ENCODE assay signal across 18 cellular contexts in the genomic region with DNA sequence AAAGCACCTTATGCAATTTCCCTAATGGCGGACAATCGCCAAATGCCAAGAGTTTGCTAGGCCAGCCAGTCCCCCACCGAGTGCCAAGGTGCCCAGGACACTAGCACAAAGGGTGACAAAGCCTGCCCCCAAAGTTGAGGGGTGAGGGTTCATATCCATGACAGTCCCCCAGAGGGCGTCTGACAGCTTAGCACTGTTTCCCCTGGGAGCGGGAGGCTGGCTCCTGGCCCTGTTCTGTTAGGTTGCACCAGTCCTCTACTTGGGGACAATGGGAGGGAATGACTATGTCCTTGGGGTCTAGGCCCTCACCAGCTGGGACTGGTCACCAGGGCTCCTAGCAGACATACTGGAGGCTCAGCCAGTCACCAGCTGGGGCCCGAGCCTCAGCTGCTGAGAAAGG.
DNase-seq lines count a peak whose midpoint lies in the region; ATAC-seq and TF ChIP-seq lines count a peak whose summit lies in the region.
"Had no signal": no experiment of that assay in that cellular context is flagged by ENCODE, and none has a peak within 500 bp of the region (broad histone marks: within the 10 kb centered on the region; RNA-seq: fewer than 3 reads in every experiment).

No MANE protein-coding gene starts in this region.

- peaks cover 4% of the 10 kb centered on the region for H3K4me1 Mint-ChIP-seq in MCF 10A (ENCODE audit: insufficient read depth, unreplicated experiment)

- DNase-seq in breast epithelium (ENCODE audit: low spot score in 2 of 2), result no peak
- no peak for DNase-seq in MCF 10A (ENCODE audit: unreplicated experiment)
- peak; percentile 22 for DNase-seq in NCI-H2171 (lab: John Stamatoyannopoulos, UW)
- DNase-seq in caudate nucleus (lab: John Stamatoyannopoulos, UW), result peak in 2 of 61 donors; percentile 17 to 18
- peak in 2 of 49 donors; percentile 21 for DNase-seq in substantia nigra (lab: John Stamatoyannopoulos, UW)
- DNase-seq in NCI-H748 (lab: John Stamatoyannopoulos, UW; ENCODE audit: unreplicated experiment), result no peak
- DNase-seq in GF-D8 (lab: John Stamatoyannopoulos, UW), result no peak
- DNase-seq: activated CD4-positive, alpha-beta T cell treated with anti-CD3 and anti-CD28 coated beads for 36 hours; activated CD8-positive, alpha-beta memory T cell treated with anti-CD3 and anti-CD28 coated beads, Interleukin-2, amount 50 U/mL, for 4 hours; activated naive CD4-positive, alpha-beta T cell treated with anti-CD3 and anti-CD28 coated beads, Interleukin-2, amount 50 U/mL, for 16 hours; Kasumi-1; naive B cell; NCI-H1930; SIG-M5; stimulated activated CD4-positive, alpha-beta T cell treated with anti-CD3 and anti-CD28 coated beads, Interleukin-12 subunit alpha, Interleukin-12 subunit beta, amount 100 ng/mL, for 4 hours; stimulated activated naive CD8-positive, alpha-beta T cell treated with anti-CD3 and anti-CD28 coated beads, Interleukin-15, Interleukin-2, amounts not matched to agents 100 U/mL and 50 U/mL, for 24 hours had no signal

- peaks cover 5 to 22% of the 10 kb centered on the region in 2 donors for H3K4me1 ChIP-seq in breast epithelium

- no peaks in the 10 kb centered on the region for H3K9me3 Mint-ChIP-seq in MCF 10A (ENCODE audit: unreplicated experiment)
- H3K9me3 Mint-ChIP-seq: naive B cell had no signal

- POLR2A ChIA-PET in MCF 10A (lab: Yijun Ruan, JAX), result interaction anchor here (1.0 kb wide), 1 partner anchor 149 kb away, joined by 3 read pairs; no protein-coding TSS in a partner anchor

- H3K36me3 ChIP-seq in breast epithelium, result no peaks in the 10 kb centered on the region

- H3K27ac ChIP-seq in breast epithelium (peak overlapping the region; percentile 6 to 58), caudate nucleus (ENCODE audit: low read depth, low read length) (peak overlapping the region; percentile 89), substantia nigra (ENCODE audit: low read depth, low read length, poor library complexity, severe bottlenecking) (peak overlapping the region; percentile 44)

- intact Hi-C loops in breast epithelium (cut with DNase I; ENCODE audit: low total_unique reads) (no loop called here), MCF 10A (cut with micrococcal nuclease) (no loop called here)

- ATAC-seq in HG02623 (IDR thresholded peaks at IDR 0.05; ENCODE audit: unreplicated experiment), result no peak
- ATAC-seq: activated CD4-positive, alpha-beta T cell treated with anti-CD3 and anti-CD28 coated beads for 36 hours; left lobe of liver; stimulated activated naive CD8-positive, alpha-beta T cell treated with anti-CD3 and anti-CD28 coated beads, Interleukin-15, Interleukin-2, amounts not matched to agents 100 U/mL and 50 U/mL, for 24 hours had no signal

- no peaks in the 10 kb centered on the region for H3K9me3 ChIP-seq in breast epithelium

- TF ChIP-seq CTCF in breast epithelium (IDR thresholded peaks at IDR 0.05) (no peak), MCF 10A (IDR thresholded peaks at IDR 0.05; ENCODE audit: unreplicated experiment) (no peak)

- H3K4me3 Mint-ChIP-seq in MCF 10A (ENCODE audit: unreplicated experiment), result no peak overlapping the region
- H3K4me3 Mint-ChIP-seq: activated CD4-positive, alpha-beta T cell treated with anti-CD3 and anti-CD28 coated beads for 36 hours; naive B cell had no signal

- CTCF ChIA-PET in MCF 10A (lab: Yijun Ruan, JAX), result interaction anchor here (0.6 to 10.9 kb wide), 8 partner anchors 11 to 430 kb away, joined by 3 to 279 read pairs (median 3); no protein-coding TSS in a partner anchor

- H3K27me3 Mint-ChIP-seq in MCF 10A (ENCODE audit: insufficient read depth, unreplicated experiment), result no peaks in the 10 kb centered on the region
- H3K27me3 Mint-ChIP-seq: activated CD4-positive, alpha-beta T cell treated with anti-CD3 and anti-CD28 coated beads for 36 hours; naive B cell had no signal

- no peak overlapping the region for H3K4me3 ChIP-seq in breast epithelium

- no peak overlapping the region for H3K27ac Mint-ChIP-seq in MCF 10A (ENCODE audit: low read depth, unreplicated experiment)
- H3K27ac Mint-ChIP-seq: activated CD4-positive, alpha-beta T cell treated with anti-CD3 and anti-CD28 coated beads for 36 hours had no signal

- peaks cover 15% of the 10 kb centered on the region for H3K36me3 Mint-ChIP-seq in MCF 10A (ENCODE audit: insufficient read depth, unreplicated experiment)

- BruUV-seq in MCF 10A (replicated peaks; lab: Mats Ljungman, UMichigan), result no TSS peak

- no peaks in the 10 kb centered on the region for H3K27me3 ChIP-seq in breast epithelium

- TF ChIP-seq POLR2A in breast epithelium (IDR thresholded peaks at IDR 0.05), result no peak

Comparison
In these comparisons a context has a peak if more than half of its experiments do, and no peak if none do; other contexts are left out.
1. H3K27ac ChIP-seq: peak in every context shown above with its lines; median percentile 89 in caudate nucleus; 44 in substantia nigra; 32 in breast epithelium.